In genomic region chr2:16350211-16350610, GRCh38 we compare ENCODE assay signal across 9 cellular contexts.
"Had no signal": no experiment of that assay in that cellular context is flagged by ENCODE, and none has a peak within 500 bp of the region (broad histone marks: within the 10 kb centered on the region; RNA-seq: fewer than 3 reads in every experiment).

No MANE protein-coding gene starts in this region.

- H3K9me3 ChIP-seq: HAP-1 had no signal

- DNase-seq: GM23248, GOT3, H7, H9, HCEC 1CT, HFFc6 had no signal

- H3K4me3 ChIP-seq: GM23248, HAP-1 had no signal

- H3K36me3 ChIP-seq: HAP-1 had no signal

- H3K4me1 ChIP-seq: HAP-1 had no signal

- FAIRE-seq: H1, H54 had no signal
